Comparison of ENCODE assay signal across 1 cellular context in genomic region chr7:100017875-100018274, GRCh38.
TF ChIP-seq lines count a peak whose summit lies in the region.

No MANE protein-coding gene starts in this region.

TF ChIP-seq in liver, 16 proteins besides CTCF, POLR2A, EP300 and RAD21 (continued from another document):
- TF ChIP-seq REST (IDR thresholded peaks at IDR 0.05) (no peak), YY1 (IDR thresholded peaks at IDR 0.05) (no peak), GABPA (IDR thresholded peaks at IDR 0.05 in 1 of 2, conservative IDR thresholded peaks at IDR 0.05 in 1 of 2) (no peak), FOXA2 (IDR thresholded peaks at IDR 0.05) (no peak), JUND (IDR thresholded peaks at IDR 0.05) (no peak)
- TF ChIP-seq, protein P1, sequence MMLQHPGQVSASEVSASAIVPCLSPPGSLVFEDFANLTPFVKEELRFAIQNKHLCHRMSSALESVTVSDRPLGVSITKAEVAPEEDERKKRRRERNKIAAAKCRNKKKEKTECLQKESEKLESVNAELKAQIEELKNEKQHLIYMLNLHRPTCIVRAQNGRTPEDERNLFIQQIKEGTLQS (IDR thresholded peaks at IDR 0.05) = no peak
TF ChIP-seq in liver: peak in this region for 0.
